8 cellular contexts compared by ENCODE assay signal in genomic region chr10:96271017-96271815, GRCh38. TPM values are rescaled to one million over a fixed set of nuclear protein-coding genes. Genes with fewer than 3 reads are reported as not detected.
DNase-seq lines count a peak whose midpoint lies in the region; ATAC-seq, FAIRE-seq and TF ChIP-seq lines count a peak whose summit lies in the region.

TSS of gene BLNK (minus strand) at chr10:96271569. CDS start at chr10:96271398, 171 bp downstream.

- DNase-seq in CD1c-positive myeloid dendritic cell (ENCODE audit: extremely low spot score) (peak; percentile 91), GM12878 (ENCODE audit: low read depth, low spot score) (peak; percentile 92), midbrain (lab: John Stamatoyannopoulos, UW) (peak; percentile 45), NCI-H128 (lab: John Stamatoyannopoulos, UW; ENCODE audit: unreplicated experiment) (no peak)
- DNase-seq in activated naive CD4-positive, alpha-beta T cell (lab: John Stamatoyannopoulos, UW) = no peak
- DNase-seq in NK-92 treated with Interleukin-12 subunit alpha and Interleukin-12 subunit beta, amount 100 ng/mL, for 24 hours (lab: John Stamatoyannopoulos, UW) = no peak

- H2AFZ ChIP-seq in GM12878 (ENCODE audit: control insufficient read depth, low read depth, low read length) = no peak within 1 kb of the TSS; the same call in 1 of the 2 replicates

- H3K9me3 ChIP-seq in GM12878 (replicated peaks; ENCODE audit: control insufficient read depth, insufficient read depth, low read length) = no peaks in the 10 kb centered on the region

- H3K4me1 ChIP-seq in GM12878 (ENCODE audit: control insufficient read depth, insufficient read depth, low read length) = peaks cover 32% of the 10 kb centered on the region

- FAIRE-seq in GM12878 (lab: Jason Lieb, UNC) = no peak

- H3K4me3 ChIP-seq in GM12878 = peak within 1 kb of the TSS; percentile 89

- peak in 1 of 2 experiments; percentile 74; a peak in 2 of 4 replicates for TF ChIP-seq EP300 in GM12878 (IDR thresholded peaks at IDR 0.05; ENCODE audit: borderline replicate concordance in 1 of 2, control insufficient read depth in 1 of 2, low read depth in 2 of 2, low read length in 2 of 2)

- no peaks in the 10 kb centered on the region for H4K20me1 ChIP-seq in GM12878 (ENCODE audit: control insufficient read depth, insufficient read depth)

- TF ChIP-seq POLR2A in GM12878 (IDR thresholded peaks at IDR 0.05; ENCODE audit: low read depth, low read length) = peak; percentile 93

- in situ Hi-C loops in GM12878 (cut with MboI) = loop anchor here (10.0 kb wide), 1 partner anchor 986 kb away; no protein-coding TSS in a partner anchor

- SMC1A ChIA-PET in GM12878 (lab: Charles Lee; ENCODE audit: uncharacterized antibody, unreplicated experiment) = interaction anchor here (0.7 to 12.9 kb wide), 15 partner anchors 9 to 577 kb away, joined by 3 to 305 read pairs (median 19); partner anchors contain the start of genes TCTN3 and ZNF518A

- TF ChIP-seq RAD21 in GM12878 (IDR thresholded peaks at IDR 0.05; ENCODE audit: insufficient read depth, low read depth, low read length) = no peak

- TSS peak; percentile 76 for BruUV-seq in GM12878 (replicated peaks; lab: Mats Ljungman, UMichigan)

- RAD21 ChIA-PET in GM12878 (lab: Charles Lee; ENCODE audit: unreplicated experiment) = interaction anchor here (0.8 to 19.3 kb wide), 15 partner anchors 9 to 480 kb away, joined by 3 to 362 read pairs (median 5); partner anchors contain the start of gene ZNF518A

- WGBS in GM12878 (ENCODE audit: insufficient coverage, insufficient replicate concordance, low lambda C conversion rate, missing lambda C conversion rate) = under 1% methylated on average over 6 of the region's 6 CpGs

- CTCF ChIA-PET in GM12878 (lab: Yijun Ruan, JAX) = interaction anchor here (0.7 to 15.0 kb wide), 12 partner anchors 8 to 254 kb away, joined by 3 to 219 read pairs (median 5); no protein-coding TSS in a partner anchor

- POLR2A ChIA-PET in GM12878 (lab: Charles Lee) = interaction anchor here (0.6 to 9.8 kb wide), 22 partner anchors 9 to 975 kb away, joined by 3 to 174 read pairs (median 4); partner anchors contain the start of gene TCTN3

- peak within 1 kb of the TSS; percentile 98 for H3K27ac ChIP-seq in GM12878 (ENCODE audit: control insufficient read depth, insufficient read depth)

- peak within 1 kb of the TSS; percentile 94 for H3K4me2 ChIP-seq in GM12878 (ENCODE audit: control insufficient read depth, insufficient read depth)

- H3K36me3 ChIP-seq in GM12878 (ENCODE audit: control insufficient read depth in 2 of 2, insufficient read depth in 2 of 2, low read length in 1 of 2) = peaks cover 2 to 6% of the 10 kb centered on the region in 2 experiments; a peak in 2 of 4 replicates

- ATAC-seq in GM19372 (IDR thresholded peaks at IDR 0.05; ENCODE audit: low read depth, unreplicated experiment) (peak; percentile 63), HG03354 (IDR thresholded peaks at IDR 0.05; ENCODE audit: poor library complexity, severe bottlenecking, unreplicated experiment) (peak; percentile 77), GM12878 (peak; percentile 79)

- intact Hi-C loops in GM12878 (cut with micrococcal nuclease; ENCODE audit: unreplicated experiment) = loop anchor here (1.0 to 10.0 kb wide), 3 partner anchors 27 to 976 kb away; partner anchors contain the start of gene PDLIM1

- no peak for TF ChIP-seq CTCF in GM12878 (IDR thresholded peaks at IDR 0.05 in 2 of 3, conservative IDR thresholded peaks at IDR 0.05 in 1 of 3; ENCODE audit: control insufficient read depth in 2 of 3, extremely low read depth in 1 of 3, insufficient read depth in 1 of 3, low read depth in 3 of 3, low read length in 3 of 3)

- peak within 1 kb of the TSS; percentile 93 for H3K9ac ChIP-seq in GM12878 (ENCODE audit: control insufficient read depth, insufficient read depth, low read length)

- no peaks in the 10 kb centered on the region for H3K27me3 ChIP-seq in GM12878 (replicated peaks in 1 of 2; ENCODE audit: control insufficient read depth in 2 of 2, insufficient read depth in 2 of 2, low read length in 1 of 2)

- H3K79me2 ChIP-seq in GM12878 (ENCODE audit: control insufficient read depth, insufficient read depth, low read length) = peaks cover 69% of the 10 kb centered on the region

TF ChIP-seq in GM12878, 131 proteins besides CTCF, POLR2A, EP300 and RAD21 (continues in another document):
- TF ChIP-seq RCOR1 (conservative IDR thresholded peaks at IDR 0.05; ENCODE audit: low read depth, low read length) = no peak
- peak; percentile 29; the same call in 1 of the 2 replicates for TF ChIP-seq MEF2A (IDR thresholded peaks at IDR 0.05; ENCODE audit: insufficient read depth, low read depth, low read length)
- no peak for TF ChIP-seq NR2F1 (conservative IDR thresholded peaks at IDR 0.05)
- TF ChIP-seq BRCA1 (IDR thresholded peaks at IDR 0.05; ENCODE audit: low read depth, low read length) = no peak
- no peak; the same call in 1 of the 2 replicates for TF ChIP-seq BACH1 (IDR thresholded peaks at IDR 0.05; ENCODE audit: borderline replicate concordance)
- TF ChIP-seq TCF3 (IDR thresholded peaks at IDR 0.05; ENCODE audit: borderline replicate concordance, insufficient read depth, low read depth, low read length) = no peak
- peak; percentile 74 for TF ChIP-seq CBFB (IDR thresholded peaks at IDR 0.05; ENCODE audit: low read depth)
- no peak for TF ChIP-seq ZBTB11 (CRISPR knock-in tag; IDR thresholded peaks at IDR 0.05)
- peak; percentile 15 for TF ChIP-seq PBX3 (IDR thresholded peaks at IDR 0.05; ENCODE audit: insufficient replicate concordance, low read depth, low read length)
- no peak for TF ChIP-seq USF1 (IDR thresholded peaks at IDR 0.05; ENCODE audit: borderline replicate concordance, extremely low read length, insufficient read depth, low read depth, low read length)
- TF ChIP-seq SUZ12 (IDR thresholded peaks at IDR 0.05; ENCODE audit: unreplicated experiment) = no peak
- 0 out of 2 replicates have a peak, but pooled peaks have one; percentile 19 for TF ChIP-seq BCL11A (IDR thresholded peaks at IDR 0.05; ENCODE audit: low read depth, low read length)
- no peak for TF ChIP-seq ZNF622 (IDR thresholded peaks at IDR 0.05)
- peak; percentile 98 for TF ChIP-seq POLR2AphosphoS5 (IDR thresholded peaks at IDR 0.05; ENCODE audit: low read length)

RNA-seq across cellular contexts. Expression of gene BLNK, which starts in this region (rescaled TPM):
- total RNA-seq in GM12878 (2013; cell fraction: nucleolus; rRNA removed) = 275 and 310 TPM in 2 replicates
- total RNA-seq in GM12878 (2014; rRNA removed) = 113 and 114 TPM in 2 replicates
- total RNA-seq in GM12878 (2014; rRNA removed; fragmentation: Illumina TruSeq; extraction: Trizol) = 121 and 122 TPM in 2 replicates
- 103 and 107 TPM in 2 replicates for total RNA-seq in GM12878 (2021)
- polyA plus RNA-seq in GM12878 (2011; ENCODE audit: low read depth) = 81.4 TPM
- polyA plus RNA-seq in GM12878 (2011; rRNA removed) = 58.9 and 84.8 TPM in 2 replicates
- polyA plus RNA-seq in GM12878 (2011; cell fraction: cytosol; rRNA removed) = 43.9 and 56.1 TPM in 2 replicates
- polyA plus RNA-seq in GM12878 (2011; cell fraction: nucleus; rRNA removed) = 198 and 209 TPM in 2 replicates
- 105 and 141 TPM in 2 replicates for polyA plus RNA-seq in GM12878 (2012)
- polyA plus RNA-seq in GM12878 (2014; fragmentation: Illumina TruSeq; extraction: Trizol) = 156 and 162 TPM in 2 replicates
- 100 to 1,000 TPM; 165 to 201 TPM for polyA plus RNA-seq in GM12878 (2014; fragmentation: Nextera tagmentation; extraction: Ambion mirVana)
- polyA plus RNA-seq in GM12878 (2014; rRNA removed) = 75.0 and 79.5 TPM in 2 replicates
- 100 to 1,000 TPM; 156 to 158 TPM for polyA plus RNA-seq in GM12878 (2016; fragmentation: Nextera tagmentation; extraction: Ambion mirVana)
- polyA minus RNA-seq in GM12878 (2011; rRNA and poly(A)+ RNA removed) = 60.2 and 69.3 TPM in 2 replicates
- polyA minus RNA-seq in GM12878 (2011; cell fraction: cytosol; rRNA and poly(A)+ RNA removed) = 31.5 and 35.9 TPM in 2 replicates
- polyA minus RNA-seq in GM12878 (2011; cell fraction: nucleus; rRNA and poly(A)+ RNA removed) = 126 and 166 TPM in 2 replicates

Comparison
In these comparisons a context has a peak if more than half of its experiments do, and no peak if none do; other contexts are left out.
1. DNase-seq: peak in CD1c-positive myeloid dendritic cell (single experiment), GM12878 (single experiment) and midbrain (single experiment); none in NCI-H128 (single experiment), activated naive CD4-positive, alpha-beta T cell (0 of 4) and NK-92 treated with Interleukin-12 subunit alpha and Interleukin-12 subunit beta, amount 100 ng/mL, for 24 hours (single experiment).
2. Peak in every context shown above with its lines, with median percentiles within 50 percentile points of each other: ATAC-seq.